In the genomic region with DNA sequence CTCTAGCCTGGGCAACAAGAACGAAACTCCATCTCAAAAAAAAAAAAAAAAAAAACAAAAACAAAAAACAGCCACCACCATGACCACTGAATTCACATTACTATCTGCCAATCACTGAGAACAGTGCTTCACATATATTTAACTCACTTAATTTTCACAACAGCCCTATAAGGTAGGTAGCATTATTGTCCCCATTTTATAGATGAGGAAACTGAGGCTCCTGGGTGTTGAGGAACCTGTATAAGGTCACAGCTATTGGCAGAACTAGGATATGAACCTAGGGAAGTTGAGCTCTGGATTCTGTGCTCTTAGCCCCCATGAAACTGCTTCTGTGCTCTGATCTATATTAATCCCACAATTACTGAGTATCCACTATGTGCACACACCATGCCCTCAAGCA, we compare ENCODE assay signal across 2 cellular contexts.
A peak's percentile ranks its signal among the peaks of the same experiment; 100 is the strongest.
TF ChIP-seq lines count a peak whose summit lies in the region.

No MANE protein-coding gene starts in this region.

TF ChIP-seq in HepG2, 621 proteins besides CTCF, POLR2A, EP300 and RAD21:
- TF ChIP-seq ZNF629 (CRISPR knock-in tag; conservative IDR thresholded peaks at IDR 0.05) (peak; percentile 77), PCBP1 (IDR thresholded peaks at IDR 0.05; ENCODE audit: borderline replicate concordance, low read depth, low read length) (no peak)

TF ChIP-seq in GM12878, 131 proteins besides CTCF, POLR2A, EP300 and RAD21:
- TF ChIP-seq, protein P1, sequence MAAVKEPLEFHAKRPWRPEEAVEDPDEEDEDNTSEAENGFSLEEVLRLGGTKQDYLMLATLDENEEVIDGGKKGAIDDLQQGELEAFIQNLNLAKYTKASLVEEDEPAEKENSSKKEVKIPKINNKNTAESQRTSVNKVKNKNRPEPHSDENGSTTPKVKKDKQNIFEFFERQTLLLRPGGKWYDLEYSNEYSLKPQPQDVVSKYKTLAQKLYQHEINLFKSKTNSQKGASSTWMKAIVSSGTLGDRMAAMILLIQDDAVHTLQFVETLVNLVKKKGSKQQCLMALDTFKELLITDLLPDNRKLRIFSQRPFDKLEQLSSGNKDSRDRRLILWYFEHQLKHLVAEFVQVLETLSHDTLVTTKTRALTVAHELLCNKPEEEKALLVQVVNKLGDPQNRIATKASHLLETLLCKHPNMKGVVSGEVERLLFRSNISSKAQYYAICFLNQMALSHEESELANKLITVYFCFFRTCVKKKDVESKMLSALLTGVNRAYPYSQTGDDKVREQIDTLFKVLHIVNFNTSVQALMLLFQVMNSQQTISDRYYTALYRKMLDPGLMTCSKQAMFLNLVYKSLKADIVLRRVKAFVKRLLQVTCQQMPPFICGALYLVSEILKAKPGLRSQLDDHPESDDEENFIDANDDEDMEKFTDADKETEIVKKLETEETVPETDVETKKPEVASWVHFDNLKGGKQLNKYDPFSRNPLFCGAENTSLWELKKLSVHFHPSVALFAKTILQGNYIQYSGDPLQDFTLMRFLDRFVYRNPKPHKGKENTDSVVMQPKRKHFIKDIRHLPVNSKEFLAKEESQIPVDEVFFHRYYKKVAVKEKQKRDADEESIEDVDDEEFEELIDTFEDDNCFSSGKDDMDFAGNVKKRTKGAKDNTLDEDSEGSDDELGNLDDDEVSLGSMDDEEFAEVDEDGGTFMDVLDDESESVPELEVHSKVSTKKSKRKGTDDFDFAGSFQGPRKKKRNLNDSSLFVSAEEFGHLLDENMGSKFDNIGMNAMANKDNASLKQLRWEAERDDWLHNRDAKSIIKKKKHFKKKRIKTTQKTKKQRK (IDR thresholded peaks at IDR 0.05; ENCODE audit: low read depth, low read length) = no peak
- TF ChIP-seq RELA (IDR thresholded peaks at IDR 0.05; ENCODE audit: borderline replicate concordance, partially characterized antibody) (no peak), CBX3 (IDR thresholded peaks at IDR 0.05; ENCODE audit: borderline replicate concordance, low read depth) (no peak), NKRF (conservative IDR thresholded peaks at IDR 0.05) (no peak)
- TF ChIP-seq, protein P2, sequence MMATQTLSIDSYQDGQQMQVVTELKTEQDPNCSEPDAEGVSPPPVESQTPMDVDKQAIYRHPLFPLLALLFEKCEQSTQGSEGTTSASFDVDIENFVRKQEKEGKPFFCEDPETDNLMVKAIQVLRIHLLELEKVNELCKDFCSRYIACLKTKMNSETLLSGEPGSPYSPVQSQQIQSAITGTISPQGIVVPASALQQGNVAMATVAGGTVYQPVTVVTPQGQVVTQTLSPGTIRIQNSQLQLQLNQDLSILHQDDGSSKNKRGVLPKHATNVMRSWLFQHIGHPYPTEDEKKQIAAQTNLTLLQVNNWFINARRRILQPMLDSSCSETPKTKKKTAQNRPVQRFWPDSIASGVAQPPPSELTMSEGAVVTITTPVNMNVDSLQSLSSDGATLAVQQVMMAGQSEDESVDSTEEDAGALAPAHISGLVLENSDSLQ (IDR thresholded peaks at IDR 0.05) = peak; percentile 53; the same call in 1 of the 2 replicates
